In the genomic region with DNA sequence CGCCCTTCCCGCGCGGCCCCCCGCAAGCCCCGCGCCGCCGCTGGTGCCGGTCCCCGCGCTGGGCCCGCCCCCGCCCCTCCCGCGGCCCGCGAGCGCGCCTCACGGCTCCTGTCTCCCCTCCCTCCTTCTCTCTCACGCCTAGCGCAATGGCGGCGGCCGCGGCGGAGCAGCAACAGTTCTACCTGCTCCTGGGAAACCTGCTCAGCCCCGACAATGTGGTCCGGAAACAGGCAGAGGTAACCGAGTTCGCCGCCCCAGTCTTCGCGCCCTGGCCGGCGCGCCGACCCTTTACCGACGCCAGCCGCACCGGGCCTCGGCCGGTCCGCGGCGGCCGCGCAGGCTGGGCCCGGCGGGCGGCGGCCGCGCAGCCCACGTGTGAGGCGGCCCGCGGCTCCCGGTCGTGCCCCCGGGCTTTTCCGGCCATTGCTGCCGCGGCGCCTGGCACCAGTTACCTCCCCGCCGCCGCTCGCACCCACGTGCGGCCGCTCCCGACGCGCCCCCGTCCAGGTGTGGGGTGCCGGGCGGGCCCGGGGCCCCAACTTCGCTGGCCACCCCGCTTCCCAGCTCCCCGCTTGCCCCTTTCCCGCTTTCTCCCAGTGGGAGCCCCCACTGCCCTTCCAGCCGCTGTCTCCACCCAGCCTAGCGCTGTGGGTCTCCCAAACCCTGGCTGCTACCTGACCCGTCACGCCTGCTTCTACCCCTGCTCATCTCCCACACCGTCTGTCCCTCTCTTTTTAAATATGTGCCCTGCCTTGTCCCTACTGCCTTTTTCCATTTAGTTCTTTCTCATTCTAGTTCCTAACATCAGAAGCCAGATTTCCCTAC, we compare ENCODE assay signal across 8 cellular contexts.
A peak's percentile ranks its signal among the peaks of the same experiment; 100 is the strongest.
DNase-seq lines count a peak whose midpoint lies in the region; ATAC-seq and TF ChIP-seq lines count a peak whose summit lies in the region.

No MANE protein-coding gene starts in this region.

- H3K36me3 ChIP-seq in WERI-Rb-1 (peaks cover 13% of the 10 kb centered on the region), mucosa of rectum (ENCODE audit: control insufficient read depth in 2 of 2, insufficient read depth in 2 of 2, low read length in 2 of 2) (no peaks in the 10 kb centered on the region), tibial artery (no peaks in the 10 kb centered on the region)

- H3K4me3 ChIP-seq in WERI-Rb-1 (ENCODE audit: low read depth, low read length): peak overlapping the region; percentile 58
- peak overlapping the region; percentile 90 for H3K4me3 ChIP-seq in epithelial cell of esophagus (ENCODE audit: low read length)
- peak overlapping the region; percentile 58 to 90 for H3K4me3 ChIP-seq in mucosa of rectum (ENCODE audit: low read length in 2 of 2)
- H3K4me3 ChIP-seq in tibial artery: peak overlapping the region; percentile 80 to 96

- peak; percentile 16 for ATAC-seq in GM21367 (IDR thresholded peaks at IDR 0.05; ENCODE audit: unreplicated experiment)
- ATAC-seq in HG03575 (IDR thresholded peaks at IDR 0.05; ENCODE audit: extremely low read depth, insufficient number of reproducible peaks, low FRiP score, unreplicated experiment): peak; percentile 21

- DNase-seq in DMS53 (lab: John Stamatoyannopoulos, UW) (peak; percentile 33), DMS53 treated with DMSO at 0.1 percent for 48 hours (lab: John Stamatoyannopoulos, UW; ENCODE audit: unreplicated experiment) (no peak), WERI-Rb-1 (peak; percentile 42), epithelial cell of esophagus (ENCODE audit: low read depth) (peak; percentile 15), tibial artery (no peak)

- peak overlapping the region; percentile 100 for H3K27ac ChIP-seq in WERI-Rb-1
- H3K27ac ChIP-seq in mucosa of rectum (ENCODE audit: low read depth in 2 of 2, low read length in 2 of 2): peak overlapping the region; percentile 74 to 82
- H3K27ac ChIP-seq in tibial artery: peak overlapping the region; percentile 94 to 97

- intact Hi-C loops in tibial artery (cut with DNase I; ENCODE audit: low total_unique reads): loop anchor here (5.0 to 10.0 kb wide), 2 partner anchors 122 to 544 kb away; a partner anchor contains a TSS

- no peaks in the 10 kb centered on the region for H3K27me3 ChIP-seq in WERI-Rb-1 (ENCODE audit: insufficient read depth, low read depth, severe bottlenecking)
- H3K27me3 ChIP-seq in mucosa of rectum (ENCODE audit: control insufficient read depth in 2 of 2, insufficient read depth in 2 of 2, low read length in 2 of 2): no peaks in the 10 kb centered on the region
- H3K27me3 ChIP-seq in tibial artery: no peaks in the 10 kb centered on the region

- no peak for TF ChIP-seq CTCF in WERI-Rb-1 (IDR thresholded peaks at IDR 0.05; ENCODE audit: low read depth, low read length)
- no peak for TF ChIP-seq CTCF in epithelial cell of esophagus (IDR thresholded peaks at IDR 0.05; ENCODE audit: insufficient read depth, low read depth, low read length, missing control alignments)
- no peak for TF ChIP-seq CTCF in tibial artery (IDR thresholded peaks at IDR 0.05)

- H3K4me1 ChIP-seq in mucosa of rectum (ENCODE audit: control insufficient read depth in 2 of 2, insufficient read depth in 2 of 2, low read length in 2 of 2) (peaks cover 6 to 10% of the 10 kb centered on the region in 2 donors), tibial artery (peaks cover 0 to 45% (median 12%) of the 10 kb centered on the region in 4 donors)

- peak overlapping the region; percentile 53 to 69 for H3K9ac ChIP-seq in mucosa of rectum (ENCODE audit: low read depth in 1 of 2, low read length in 2 of 2)

- H3K9me3 ChIP-seq in WERI-Rb-1 (ENCODE audit: severe bottlenecking): no peaks in the 10 kb centered on the region
- H3K9me3 ChIP-seq in mucosa of rectum (ENCODE audit: control insufficient read depth in 2 of 2, low read length in 2 of 2): no peaks in the 10 kb centered on the region
- H3K9me3 ChIP-seq in tibial artery: no peaks in the 10 kb centered on the region

Comparison
In these comparisons a context has a peak if more than half of its experiments do, and no peak if none do; other contexts are left out.
1. DNase-seq: peak in DMS53 (single experiment), WERI-Rb-1 (single experiment) and epithelial cell of esophagus (single experiment); none in DMS53 treated with DMSO at 0.1 percent for 48 hours (single experiment) and tibial artery (0 of 2).
2. Peak in every context shown above with its lines, with median percentiles within 50 percentile points of each other: H3K27ac ChIP-seq and H3K4me3 ChIP-seq.